2 cellular contexts compared by ENCODE assay signal in the genomic region with DNA sequence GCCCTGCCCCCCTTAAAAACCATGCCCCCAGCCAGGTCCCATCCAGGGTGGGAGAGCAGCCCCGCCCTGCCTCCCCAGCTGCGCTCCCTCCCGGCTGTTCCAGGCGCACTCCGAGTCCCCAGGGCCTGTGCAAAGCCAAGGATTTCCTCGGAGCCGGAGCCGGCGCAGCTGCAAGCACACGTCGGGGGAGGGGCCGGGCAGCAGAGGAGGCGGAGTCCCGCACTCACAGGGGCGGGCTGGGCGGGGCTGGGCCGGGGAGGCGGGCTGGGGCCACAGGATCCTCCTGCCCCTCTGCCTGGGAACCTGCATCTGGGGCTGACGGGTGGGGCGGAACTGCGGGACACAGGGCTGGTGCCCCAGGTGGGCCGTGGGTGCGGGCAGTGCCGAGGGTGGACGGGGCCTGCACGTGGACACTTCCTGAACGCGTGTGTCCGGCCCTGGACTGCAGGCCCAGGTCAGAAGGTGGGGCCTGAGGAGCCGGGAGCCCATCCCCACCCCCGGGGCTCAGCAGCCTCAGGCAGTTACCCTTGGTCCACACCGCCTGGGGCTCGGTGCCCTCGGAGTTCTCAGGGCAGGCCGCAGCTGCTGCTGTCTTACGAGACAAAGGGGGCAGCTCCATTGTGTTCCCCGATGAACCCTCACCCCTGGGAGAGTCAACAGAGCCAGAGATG.
A peak's percentile ranks its signal among the peaks of the same experiment; 100 is the strongest.
TF ChIP-seq lines count a peak whose summit lies in the region.

No MANE protein-coding gene starts in this region.

TF ChIP-seq in HCT116, 20 proteins besides CTCF, POLR2A, EP300 and RAD21:
- TF ChIP-seq ZNF274 (IDR thresholded peaks at IDR 0.05; ENCODE audit: low read depth, low read length) (no peak), ZFX (IDR thresholded peaks at IDR 0.05) (0 out of 2 replicates have a peak, but pooled peaks have one; percentile 23)

TF ChIP-seq in HepG2, 621 proteins besides CTCF, POLR2A, EP300 and RAD21:
- 0 out of 2 replicates have a peak, but pooled peaks have one; percentile 24 for TF ChIP-seq ZNF709 (CRISPR knock-in tag; IDR thresholded peaks at IDR 0.05)
- TF ChIP-seq, protein P1, sequence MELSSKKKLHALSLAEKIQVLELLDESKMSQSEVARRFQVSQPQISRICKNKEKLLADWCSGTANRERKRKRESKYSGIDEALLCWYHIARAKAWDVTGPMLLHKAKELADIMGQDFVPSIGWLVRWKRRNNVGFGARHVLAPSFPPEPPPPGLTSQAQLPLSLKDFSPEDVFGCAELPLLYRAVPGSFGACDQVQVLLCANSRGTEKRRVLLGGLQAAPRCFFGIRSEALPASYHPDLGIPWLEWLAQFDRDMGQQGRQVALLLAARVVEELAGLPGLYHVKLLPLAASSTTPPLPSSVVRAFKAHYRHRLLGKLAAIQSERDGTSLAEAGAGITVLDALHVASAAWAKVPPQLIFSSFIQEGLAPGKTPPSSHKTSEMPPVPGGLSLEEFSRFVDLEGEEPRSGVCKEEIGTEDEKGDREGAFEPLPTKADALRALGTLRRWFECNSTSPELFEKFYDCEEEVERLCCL (CRISPR knock-in tag; IDR thresholded peaks at IDR 0.05; ENCODE audit: borderline replicate concordance) = no peak
- TF ChIP-seq SYNCRIP (IDR thresholded peaks at IDR 0.05; ENCODE audit: insufficient read depth, low read depth, low read length) = no peak
- TF ChIP-seq NFE2L1 (CRISPR knock-in tag; IDR thresholded peaks at IDR 0.05; ENCODE audit: borderline replicate concordance) = no peak
- peak; percentile 46; the same call in 1 of the 2 replicates for TF ChIP-seq MTF2 (CRISPR knock-in tag; IDR thresholded peaks at IDR 0.05; ENCODE audit: borderline replicate concordance)
- peak; percentile 48; the same call in 1 of the 2 replicates for TF ChIP-seq ZNF777 (CRISPR knock-in tag; IDR thresholded peaks at IDR 0.05)
- TF ChIP-seq ZNF792 (CRISPR knock-in tag; IDR thresholded peaks at IDR 0.05) = no peak
- TF ChIP-seq HNRNPLL (IDR thresholded peaks at IDR 0.05; ENCODE audit: low read depth, low read length, poor library complexity, severe bottlenecking) = peak; percentile 25
- TF ChIP-seq, protein P2, sequence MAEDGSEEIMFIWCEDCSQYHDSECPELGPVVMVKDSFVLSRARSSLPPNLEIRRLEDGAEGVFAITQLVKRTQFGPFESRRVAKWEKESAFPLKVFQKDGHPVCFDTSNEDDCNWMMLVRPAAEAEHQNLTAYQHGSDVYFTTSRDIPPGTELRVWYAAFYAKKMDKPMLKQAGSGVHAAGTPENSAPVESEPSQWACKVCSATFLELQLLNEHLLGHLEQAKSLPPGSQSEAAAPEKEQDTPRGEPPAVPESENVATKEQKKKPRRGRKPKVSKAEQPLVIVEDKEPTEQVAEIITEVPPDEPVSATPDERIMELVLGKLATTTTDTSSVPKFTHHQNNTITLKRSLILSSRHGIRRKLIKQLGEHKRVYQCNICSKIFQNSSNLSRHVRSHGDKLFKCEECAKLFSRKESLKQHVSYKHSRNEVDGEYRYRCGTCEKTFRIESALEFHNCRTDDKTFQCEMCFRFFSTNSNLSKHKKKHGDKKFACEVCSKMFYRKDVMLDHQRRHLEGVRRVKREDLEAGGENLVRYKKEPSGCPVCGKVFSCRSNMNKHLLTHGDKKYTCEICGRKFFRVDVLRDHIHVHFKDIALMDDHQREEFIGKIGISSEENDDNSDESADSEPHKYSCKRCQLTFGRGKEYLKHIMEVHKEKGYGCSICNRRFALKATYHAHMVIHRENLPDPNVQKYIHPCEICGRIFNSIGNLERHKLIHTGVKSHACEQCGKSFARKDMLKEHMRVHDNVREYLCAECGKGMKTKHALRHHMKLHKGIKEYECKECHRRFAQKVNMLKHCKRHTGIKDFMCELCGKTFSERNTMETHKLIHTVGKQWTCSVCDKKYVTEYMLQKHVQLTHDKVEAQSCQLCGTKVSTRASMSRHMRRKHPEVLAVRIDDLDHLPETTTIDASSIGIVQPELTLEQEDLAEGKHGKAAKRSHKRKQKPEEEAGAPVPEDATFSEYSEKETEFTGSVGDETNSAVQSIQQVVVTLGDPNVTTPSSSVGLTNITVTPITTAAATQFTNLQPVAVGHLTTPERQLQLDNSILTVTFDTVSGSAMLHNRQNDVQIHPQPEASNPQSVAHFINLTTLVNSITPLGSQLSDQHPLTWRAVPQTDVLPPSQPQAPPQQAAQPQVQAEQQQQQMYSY (CRISPR knock-in tag; IDR thresholded peaks at IDR 0.05) = peak; percentile 30; the same call in 1 of the 2 replicates
- TF ChIP-seq SP4 (CRISPR knock-in tag; IDR thresholded peaks at IDR 0.05) = peak; percentile 48; the same call in 1 of the 2 replicates
- TF ChIP-seq ZNF232 (CRISPR knock-in tag; IDR thresholded peaks at IDR 0.05; ENCODE audit: borderline replicate concordance) = no peak
